ENCODE assay signal across 9 cellular contexts in the genomic region with DNA sequence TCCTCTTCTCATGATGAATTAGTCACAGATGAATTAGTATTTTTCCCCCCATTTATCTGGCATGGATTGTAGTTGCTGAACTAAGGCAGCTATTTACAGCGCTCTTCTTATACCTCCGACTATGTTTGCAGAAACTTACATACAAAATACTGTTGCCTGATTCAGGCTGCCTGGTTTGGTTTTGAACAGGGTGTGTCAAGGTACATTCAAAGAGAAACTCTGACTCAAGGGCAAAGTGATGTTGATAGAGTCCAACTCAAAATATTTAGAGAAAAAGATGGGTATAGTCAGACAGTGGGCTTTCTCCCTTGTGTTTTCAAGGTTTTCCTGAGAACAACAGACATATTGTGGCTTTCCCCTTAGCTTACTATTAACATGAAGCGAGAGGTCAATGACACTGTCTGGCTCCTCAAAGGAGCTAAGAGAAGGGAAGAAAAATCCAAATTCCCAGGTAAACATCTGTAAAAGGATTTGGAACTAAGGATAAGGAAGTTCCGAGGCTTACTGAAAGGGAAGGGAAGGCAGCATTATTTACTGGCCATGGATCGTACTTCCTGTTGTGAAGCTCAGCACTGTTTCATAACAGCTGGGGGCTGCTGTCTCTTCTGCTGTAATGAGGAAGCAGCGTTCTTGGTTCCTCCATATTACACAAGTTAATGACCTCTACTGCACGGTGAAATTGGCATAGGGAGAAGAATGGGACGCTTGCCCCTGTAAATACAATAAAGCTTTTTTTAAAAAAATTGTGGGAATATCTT. TPM values are rescaled to one million over a fixed set of nuclear protein-coding genes. Genes with fewer than 3 reads are reported as not detected.
DNase-seq lines count a peak whose midpoint lies in the region; ATAC-seq and TF ChIP-seq lines count a peak whose summit lies in the region.
"Had no signal": no experiment of that assay in that cellular context is flagged by ENCODE, and none has a peak within 500 bp of the region (broad histone marks: within the 10 kb centered on the region; RNA-seq: fewer than 3 reads in every experiment).

No MANE protein-coding gene starts in this region.

- H3K4me3 Mint-ChIP-seq in GM23338 = no peak overlapping the region

- H3K9ac ChIP-seq in MM.1S (ENCODE audit: low read length) = no peak overlapping the region

- 0 out of 2 replicates have a peak overlapping the region, but pooled peaks have one; percentile 49 for H3K27ac Mint-ChIP-seq in GM23338

- no peak overlapping the region for H3K4me2 ChIP-seq in GM23338
- no peak overlapping the region for H3K4me2 ChIP-seq in MM.1S (ENCODE audit: low read depth, low read length)

- H3K4me1 ChIP-seq in GM23338 (ENCODE audit: insufficient read depth) = peaks cover 11% of the 10 kb centered on the region
- H3K4me1 ChIP-seq in MM.1S (ENCODE audit: low read length) = peaks cover 2% of the 10 kb centered on the region

- no peaks in the 10 kb centered on the region for H3F3A ChIP-seq in GM23338 (replicated peaks; ENCODE audit: low read depth)
- no peaks in the 10 kb centered on the region for H3F3A ChIP-seq in MM.1S (ENCODE audit: insufficient read depth, low read length)

- H3K27ac ChIP-seq in GM23338 (ENCODE audit: low read depth) (no peak overlapping the region), MM.1S (ENCODE audit: low read length) (no peak overlapping the region)

- H3K9me3 Mint-ChIP-seq in GM23338 = no peaks in the 10 kb centered on the region

- no peaks in the 10 kb centered on the region for H3K27me3 Mint-ChIP-seq in GM23338 (ENCODE audit: insufficient read depth, low read depth, poor library complexity)

- TF ChIP-seq CTCF in GM23338 (conservative IDR thresholded peaks at IDR 0.05; ENCODE audit: low read depth in 2 of 2) (no peak), choroid plexus epithelial cell (conservative IDR thresholded peaks at IDR 0.05; ENCODE audit: low read depth, low read length) (no peak), MM.1S (IDR thresholded peaks at IDR 0.05; ENCODE audit: low read length) (no peak)

- H3K27me3 ChIP-seq in GM23338 (ENCODE audit: insufficient read depth) (no peaks in the 10 kb centered on the region), MM.1S (replicated peaks; ENCODE audit: insufficient read depth, low read length) (no peaks in the 10 kb centered on the region)

- H3K4me3 ChIP-seq in GM23338 = no peak overlapping the region
- H3K4me3 ChIP-seq in choroid plexus epithelial cell (ENCODE audit: low read depth, low read length) = no peak overlapping the region
- H3K4me3 ChIP-seq in MM.1S (ENCODE audit: low read length) = no peak overlapping the region

- peak; percentile 41 for ATAC-seq in GM18519 (IDR thresholded peaks at IDR 0.05; ENCODE audit: low FRiP score, unreplicated experiment)
- ATAC-seq in GM23338 = no peak

- H3K9me2 ChIP-seq in GM23338 (ENCODE audit: insufficient read depth) (no peaks in the 10 kb centered on the region), MM.1S (replicated peaks; ENCODE audit: insufficient read depth, low read length) (no peaks in the 10 kb centered on the region)

- H3K4me1 Mint-ChIP-seq in GM23338 = peaks cover 23% of the 10 kb centered on the region

- DNase-seq in GM23338 (ENCODE audit: low spot score) (no peak), NCI-H2227 treated with DMSO at 0.1 percent for 48 hours (lab: John Stamatoyannopoulos, UW) (peak; percentile 45), choroid plexus epithelial cell (ENCODE audit: low read depth) (peak; percentile 63), pons (ENCODE audit: low spot score) (peak; percentile 64), MM.1S (no peak), DMS 273 (lab: John Stamatoyannopoulos, UW; ENCODE audit: unreplicated experiment) (no peak), NCI-H1436 treated with DMSO at 0.1 percent for 48 hours (lab: John Stamatoyannopoulos, UW) (no peak)

- H4K20me1 ChIP-seq in GM23338 (replicated peaks; ENCODE audit: insufficient read depth) (no peaks in the 10 kb centered on the region), MM.1S (ENCODE audit: insufficient read depth, low read length) (no peaks in the 10 kb centered on the region)

- H3K36me3 ChIP-seq in GM23338 (ENCODE audit: insufficient read depth) (no peaks in the 10 kb centered on the region), MM.1S (replicated peaks; ENCODE audit: insufficient read depth, low read length) (no peaks in the 10 kb centered on the region)

- no peaks in the 10 kb centered on the region for H3K36me3 Mint-ChIP-seq in GM23338 (ENCODE audit: low read depth)

- no peaks in the 10 kb centered on the region for H3K79me2 ChIP-seq in GM23338 (replicated peaks; ENCODE audit: insufficient read depth)
- no peaks in the 10 kb centered on the region for H3K79me2 ChIP-seq in MM.1S (ENCODE audit: low read length)

- no peaks in the 10 kb centered on the region for H3K9me3 ChIP-seq in MM.1S (replicated peaks; ENCODE audit: insufficient read depth, low read length)

- H2AFZ ChIP-seq in GM23338 (no peak overlapping the region), MM.1S (ENCODE audit: low read length) (no peak overlapping the region)

TF ChIP-seq in GM23338, 12 proteins besides CTCF, POLR2A, EP300 and RAD21:
- TF ChIP-seq, protein P1, sequence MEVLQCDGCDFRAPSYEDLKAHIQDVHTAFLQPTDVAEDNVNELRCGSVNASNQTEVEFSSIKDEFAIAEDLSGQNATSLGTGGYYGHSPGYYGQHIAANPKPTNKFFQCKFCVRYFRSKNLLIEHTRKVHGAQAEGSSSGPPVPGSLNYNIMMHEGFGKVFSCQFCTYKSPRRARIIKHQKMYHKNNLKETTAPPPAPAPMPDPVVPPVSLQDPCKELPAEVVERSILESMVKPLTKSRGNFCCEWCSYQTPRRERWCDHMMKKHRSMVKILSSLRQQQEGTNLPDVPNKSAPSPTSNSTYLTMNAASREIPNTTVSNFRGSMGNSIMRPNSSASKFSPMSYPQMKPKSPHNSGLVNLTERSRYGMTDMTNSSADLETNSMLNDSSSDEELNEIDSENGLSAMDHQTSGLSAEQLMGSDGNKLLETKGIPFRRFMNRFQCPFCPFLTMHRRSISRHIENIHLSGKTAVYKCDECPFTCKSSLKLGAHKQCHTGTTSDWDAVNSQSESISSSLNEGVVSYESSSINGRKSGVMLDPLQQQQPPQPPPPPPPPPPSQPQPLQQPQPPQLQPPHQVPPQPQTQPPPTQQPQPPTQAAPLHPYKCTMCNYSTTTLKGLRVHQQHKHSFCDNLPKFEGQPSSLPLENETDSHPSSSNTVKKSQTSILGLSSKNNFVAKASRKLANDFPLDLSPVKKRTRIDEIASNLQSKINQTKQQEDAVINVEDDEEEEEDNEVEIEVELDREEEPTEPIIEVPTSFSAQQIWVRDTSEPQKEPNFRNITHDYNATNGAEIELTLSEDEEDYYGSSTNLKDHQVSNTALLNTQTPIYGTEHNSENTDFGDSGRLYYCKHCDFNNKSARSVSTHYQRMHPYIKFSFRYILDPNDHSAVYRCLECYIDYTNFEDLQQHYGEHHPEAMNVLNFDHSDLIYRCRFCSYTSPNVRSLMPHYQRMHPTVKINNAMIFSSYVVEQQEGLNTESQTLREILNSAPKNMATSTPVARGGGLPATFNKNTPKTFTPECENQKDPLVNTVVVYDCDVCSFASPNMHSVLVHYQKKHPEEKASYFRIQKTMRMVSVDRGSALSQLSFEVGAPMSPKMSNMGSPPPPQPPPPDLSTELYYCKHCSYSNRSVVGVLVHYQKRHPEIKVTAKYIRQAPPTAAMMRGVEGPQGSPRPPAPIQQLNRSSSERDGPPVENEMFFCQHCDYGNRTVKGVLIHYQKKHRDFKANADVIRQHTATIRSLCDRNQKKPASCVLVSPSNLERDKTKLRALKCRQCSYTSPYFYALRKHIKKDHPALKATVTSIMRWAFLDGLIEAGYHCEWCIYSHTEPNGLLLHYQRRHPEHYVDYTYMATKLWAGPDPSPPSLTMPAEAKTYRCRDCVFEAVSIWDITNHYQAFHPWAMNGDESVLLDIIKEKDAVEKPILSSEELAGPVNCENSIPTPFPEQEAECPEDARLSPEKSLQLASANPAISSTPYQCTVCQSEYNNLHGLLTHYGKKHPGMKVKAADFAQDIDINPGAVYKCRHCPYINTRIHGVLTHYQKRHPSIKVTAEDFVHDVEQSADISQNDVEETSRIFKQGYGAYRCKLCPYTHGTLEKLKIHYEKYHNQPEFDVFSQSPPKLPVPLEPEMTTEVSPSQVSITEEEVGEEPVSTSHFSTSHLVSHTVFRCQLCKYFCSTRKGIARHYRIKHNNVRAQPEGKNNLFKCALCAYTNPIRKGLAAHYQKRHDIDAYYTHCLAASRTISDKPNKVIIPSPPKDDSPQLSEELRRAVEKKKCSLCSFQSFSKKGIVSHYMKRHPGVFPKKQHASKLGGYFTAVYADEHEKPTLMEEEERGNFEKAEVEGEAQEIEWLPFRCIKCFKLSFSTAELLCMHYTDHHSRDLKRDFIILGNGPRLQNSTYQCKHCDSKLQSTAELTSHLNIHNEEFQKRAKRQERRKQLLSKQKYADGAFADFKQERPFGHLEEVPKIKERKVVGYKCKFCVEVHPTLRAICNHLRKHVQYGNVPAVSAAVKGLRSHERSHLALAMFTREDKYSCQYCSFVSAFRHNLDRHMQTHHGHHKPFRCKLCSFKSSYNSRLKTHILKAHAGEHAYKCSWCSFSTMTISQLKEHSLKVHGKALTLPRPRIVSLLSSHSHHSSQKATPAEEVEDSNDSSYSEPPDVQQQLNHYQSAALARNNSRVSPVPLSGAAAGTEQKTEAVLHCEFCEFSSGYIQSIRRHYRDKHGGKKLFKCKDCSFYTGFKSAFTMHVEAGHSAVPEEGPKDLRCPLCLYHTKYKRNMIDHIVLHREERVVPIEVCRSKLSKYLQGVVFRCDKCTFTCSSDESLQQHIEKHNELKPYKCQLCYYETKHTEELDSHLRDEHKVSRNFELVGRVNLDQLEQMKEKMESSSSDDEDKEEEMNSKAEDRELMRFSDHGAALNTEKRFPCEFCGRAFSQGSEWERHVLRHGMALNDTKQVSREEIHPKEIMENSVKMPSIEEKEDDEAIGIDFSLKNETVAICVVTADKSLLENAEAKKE (CRISPR knock-in tag; IDR thresholded peaks at IDR 0.05) = no peak
- no peak for TF ChIP-seq STAT1 (IDR thresholded peaks at IDR 0.05; ENCODE audit: unreplicated experiment)

RNA-seq across cellular contexts. Expression of a gene that starts 30.9 kb away (rescaled TPM):
- not detected in 2 replicates for total RNA-seq in GM23338 (2014; rRNA removed; shearing (Covaris generic))
- 0.08 and 0.19 TPM in 2 replicates for polyA plus RNA-seq in GM23338 (2016; fragmentation: Nextera tagmentation; extraction: Ambion mirVana)
- total RNA-seq: SK-MEL-5 had no signal

RNA-seq across cellular contexts. Expression of a gene that starts 38.6 kb away (rescaled TPM):
- total RNA-seq in GM23338 (2014; rRNA removed; shearing (Covaris generic)) = 999 and 1,367 TPM in 2 replicates
- 6,191 and 6,226 TPM in 2 replicates for polyA plus RNA-seq in GM23338 (2016; fragmentation: Nextera tagmentation; extraction: Ambion mirVana)
- total RNA-seq: SK-MEL-5 had no signal

Comparison
In these comparisons a context has a peak if more than half of its experiments do, and no peak if none do; other contexts are left out.
1. DNase-seq: peak in NCI-H2227 treated with DMSO at 0.1 percent for 48 hours (single experiment), choroid plexus epithelial cell (single experiment) and pons (single experiment); none in GM23338 (single experiment), MM.1S (single experiment), DMS 273 (single experiment) and NCI-H1436 treated with DMSO at 0.1 percent for 48 hours (single experiment).